ENCODE assay signal across 12 cellular contexts in the genomic region with DNA sequence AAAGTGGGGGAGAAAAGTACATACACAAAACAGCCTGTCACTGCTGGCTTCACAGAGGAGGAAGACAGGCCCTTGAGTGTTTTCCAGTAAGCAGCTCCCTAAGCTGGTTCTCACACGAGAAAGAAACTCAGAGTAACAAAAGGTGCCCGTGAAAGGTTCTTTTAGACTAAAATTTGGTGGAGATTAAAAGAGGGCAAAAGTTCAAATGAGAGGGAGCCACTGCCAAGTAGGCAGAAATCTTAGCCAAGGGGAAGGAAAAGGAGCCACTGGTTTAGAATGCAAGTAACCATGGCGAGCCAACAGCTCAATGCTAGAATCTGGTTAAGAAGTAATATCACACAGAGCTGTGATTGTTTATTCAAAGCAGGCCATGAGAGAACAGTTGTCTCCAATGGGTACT.
DNase-seq lines count a peak whose midpoint lies in the region; ATAC-seq and TF ChIP-seq lines count a peak whose summit lies in the region.
"Had no signal": no experiment of that assay in that cellular context is flagged by ENCODE, and none has a peak within 500 bp of the region (broad histone marks: within the 10 kb centered on the region; RNA-seq: fewer than 3 reads in every experiment).

No MANE protein-coding gene starts in this region.

- no peaks in the 10 kb centered on the region for H3K36me3 ChIP-seq in right atrium auricular region

- H3K9me3 ChIP-seq in right atrium auricular region: no peaks in the 10 kb centered on the region

- H3K27ac ChIP-seq in right atrium auricular region: peak overlapping the region; percentile 8 to 77
- H3K27ac ChIP-seq: VCaP had no signal

- no peaks in the 10 kb centered on the region for H3K27me3 ChIP-seq in right atrium auricular region

- ATAC-seq in sciatic nerve (peak; percentile 62), HG03469 (IDR thresholded peaks at IDR 0.05; ENCODE audit: unreplicated experiment) (no peak)

- no peak for TF ChIP-seq CTCF in right atrium auricular region (IDR thresholded peaks at IDR 0.05)

- peak; percentile 74 for DNase-seq in Ammon's horn (ENCODE audit: low spot score)
- DNase-seq in astrocyte of the hippocampus (ENCODE audit: low read depth, low spot score): peak; percentile 80
- no peak for DNase-seq in right atrium auricular region (ENCODE audit: low spot score)
- DNase-seq in sciatic nerve (ENCODE audit: low spot score): no peak
- no peak for DNase-seq in activated CD4-positive, alpha-beta T cell treated with anti-CD3 and anti-CD28 coated beads, Interleukin-2, amount 50 U/mL, for 48 hours
- no peak for DNase-seq in NCI-H146 (lab: John Stamatoyannopoulos, UW)
- no peak for DNase-seq in Kasumi-1 (lab: John Stamatoyannopoulos, UW)
- DNase-seq: CD4-positive, alpha-beta memory T cell; NCI-H1092; stimulated activated CD4-positive, alpha-beta T cell treated with anti-CD3 and anti-CD28 coated beads, Interleukin-4, amount 100 ng/mL, for 1 hour had no signal

- H3K4me3 ChIP-seq in right atrium auricular region: no peak overlapping the region

- H3K4me1 ChIP-seq in right atrium auricular region: peaks cover 0 to 42% of the 10 kb centered on the region in 2 donors

- intact Hi-C loops in sciatic nerve (cut with DNase I): no loop called here

Comparison
In these comparisons a context has a peak if more than half of its experiments do, and no peak if none do; other contexts are left out.
1. DNase-seq: peak in Ammon's horn (single experiment) and astrocyte of the hippocampus (single experiment); none in right atrium auricular region (single experiment), sciatic nerve (single experiment), activated CD4-positive, alpha-beta T cell treated with anti-CD3 and anti-CD28 coated beads, Interleukin-2, amount 50 U/mL, for 48 hours (0 of 2), NCI-H146 (single experiment) and Kasumi-1 (0 of 2).